Comparison of ENCODE assay signal across 24 cellular contexts in the genomic region with DNA sequence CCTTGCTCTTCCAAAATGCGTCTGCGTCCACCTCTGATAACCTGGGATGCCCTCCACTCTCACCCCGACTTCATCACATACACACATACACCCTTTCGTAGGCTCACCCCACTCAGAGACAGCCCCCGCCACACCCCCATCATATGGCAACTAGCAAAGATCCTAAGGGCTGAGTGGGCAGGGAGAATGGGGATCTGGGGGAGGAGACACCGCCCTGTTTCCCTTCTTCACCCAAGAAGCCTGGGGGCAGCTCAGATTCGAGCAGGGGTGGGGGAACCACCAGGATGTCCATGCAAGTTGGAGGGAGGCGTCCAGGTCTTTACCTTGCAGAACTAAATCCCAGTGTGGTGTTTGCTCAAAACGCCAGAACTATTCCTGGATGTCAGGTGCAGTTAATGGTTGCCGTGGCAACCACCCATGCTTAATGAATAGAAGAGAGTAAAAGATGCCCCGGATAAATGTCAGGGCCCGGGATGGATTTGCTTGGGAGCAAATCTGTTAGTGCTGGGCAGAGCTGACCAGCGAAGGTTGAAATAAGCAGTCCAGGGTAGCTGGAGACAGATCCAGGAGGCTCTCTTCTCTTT.
"Had no signal": no experiment of that assay in that cellular context is flagged by ENCODE, and none has a peak within 500 bp of the region (broad histone marks: within the 10 kb centered on the region; RNA-seq: fewer than 3 reads in every experiment).

No MANE protein-coding gene starts in this region.

- H3K27ac ChIP-seq: ascending aorta, brain microvascular endothelial cell, left lung, ovary, prostate gland, right atrium auricular region, spleen, upper lobe of right lung, WERI-Rb-1 had no signal

- DNase-seq: activated CD4-positive, alpha-beta T cell treated with anti-CD3 and anti-CD28 coated beads, Interleukin-2, amount 10 ng/mL, durations not matched to agents 7 days and 5 days; activated CD4-positive, CD25-positive, alpha-beta regulatory T cell treated with anti-CD3 and anti-CD28 coated beads, Interleukin-2, amount 50 U/mL, for 72 hours; activated CD8-positive, alpha-beta T cell treated with anti-CD3 and anti-CD28 coated beads, Interleukin-2, amount 10 ng/mL, durations not matched to agents 7 days and 5 days; activated gamma-delta T cell treated with Interleukin-2 at 50 U/mL for 16 hours; activated T-cell treated with anti-CD3 and anti-CD28 coated beads, Interleukin-2, amount 50 U/mL, for 1 hour; brain microvascular endothelial cell; central memory CD4-positive, alpha-beta T cell; dermis blood vessel endothelial cell; effector CD8-positive, alpha-beta T cell; erythroblast; foreskin fibroblast; kidney; left lung; naive B cell; ovary; spleen; stimulated activated CD4-positive, alpha-beta T cell treated with anti-CD3 and anti-CD28 coated beads, Interleukin-4, amount 100 ng/mL, for 24 hours; stimulated activated naive CD4-positive, alpha-beta T cell treated with Interleukin-2 at 50 U/mL for 16 hours; upper lobe of right lung; WERI-Rb-1 had no signal

- ATAC-seq: activated CD8-positive, alpha-beta T cell treated with anti-CD3 and anti-CD28 coated beads, Interleukin-2, amount 10 ng/mL, durations not matched to agents 7 days and 5 days; left lung; upper lobe of right lung had no signal

- H3K36me3 ChIP-seq: ascending aorta, brain microvascular endothelial cell, left lung, ovary, prostate gland, right atrium auricular region, spleen, upper lobe of right lung, WERI-Rb-1 had no signal

- H3K27me3 ChIP-seq: ascending aorta, brain microvascular endothelial cell, ovary, right atrium auricular region had no signal

- H3K9me3 ChIP-seq: ascending aorta, left lung, ovary, prostate gland, right atrium auricular region, spleen, upper lobe of right lung had no signal

- H3K4me1 ChIP-seq: ascending aorta, left lung, prostate gland, right atrium auricular region, spleen, upper lobe of right lung had no signal

- H3K4me3 ChIP-seq: ascending aorta, left lung, lung, ovary, prostate gland, right atrium auricular region, spleen, upper lobe of right lung had no signal
